22 cellular contexts compared by ENCODE assay signal in genomic region chr4:188346171-188346809, GRCh38.
DNase-seq lines count a peak whose midpoint lies in the region; ATAC-seq, FAIRE-seq and TF ChIP-seq lines count a peak whose summit lies in the region.
"Had no signal": no experiment of that assay in that cellular context is flagged by ENCODE, and none has a peak within 500 bp of the region (broad histone marks: within the 10 kb centered on the region; RNA-seq: fewer than 3 reads in every experiment).

No MANE protein-coding gene starts in this region.

- no peak overlapping the region for H3K23ac ChIP-seq in H1 (ENCODE audit: insufficient read length)

- H3K4ac ChIP-seq in H1 (replicated peaks; ENCODE audit: insufficient read length, low read depth, low read length) = no peak overlapping the region

- CTCF ChIA-PET in HepG2 (lab: Yijun Ruan, JAX; ENCODE audit: low intra/inter-chr PET ratio, low total read pairs) (no interaction called here), H1 (lab: Charles Lee; ENCODE audit: partially characterized antibody) (no interaction called here)

- no peak overlapping the region for H4K8ac ChIP-seq in H1 (ENCODE audit: extremely low read depth, insufficient read depth, low read length)

- in situ Hi-C loops in HepG2 (cut with HindIII; ENCODE audit: extremely low pct_ligation_motif_present, low pct_unique_long_range_greater_than_20kb) = no loop called here

- 44% methylated on average over 9 of the region's 9 CpGs for WGBS in HepG2 (ENCODE audit: low lambda C conversion rate)
- WGBS in right lobe of liver (ENCODE audit: insufficient coverage, low coverage, low lambda C conversion rate, missing lambda C conversion rate) = 59% methylated on average over 9 of the region's 9 CpGs
- WGBS in H1 (ENCODE audit: extremely low coverage in 1 of 2, insufficient coverage in 1 of 2, insufficient read length in 1 of 2, insufficient replicate concordance in 2 of 2, low coverage in 1 of 2, low lambda C conversion rate in 2 of 2, missing lambda C conversion rate in 1 of 2), 2 experiments = 90% methylated on average over 9 of the region's 9 CpGs; no CpG with 5 or more reads in 1 of the 2 experiments

- H2AFZ ChIP-seq in HepG2 (ENCODE audit: low read length) = no peak overlapping the region
- H2AFZ ChIP-seq in H1 (ENCODE audit: low read length) = peak overlapping the region; percentile 74
- peak overlapping the region; percentile 31 for H2AFZ ChIP-seq in osteoblast (ENCODE audit: low read length)
- H2AFZ ChIP-seq: GM23248 had no signal

- no peak overlapping the region for H2BK20ac ChIP-seq in H1 (ENCODE audit: low read length)

- TF ChIP-seq CTCF in HepG2 (CRISPR knock-in tag; IDR thresholded peaks at IDR 0.05) (no peak), right lobe of liver (IDR thresholded peaks at IDR 0.05) (no peak), H1 (IDR thresholded peaks at IDR 0.05; ENCODE audit: control extremely low read depth in 1 of 3, insufficient read depth in 1 of 3, low read depth in 1 of 3, low read length in 3 of 3) (no peak), osteoblast (IDR thresholded peaks at IDR 0.05; ENCODE audit: extremely low read depth, low read depth, low read length) (no peak)

- no peak overlapping the region for H4K5ac ChIP-seq in H1 (ENCODE audit: insufficient read length, low read depth, low read length)

- no peak overlapping the region for H4K91ac ChIP-seq in H1 (replicated peaks; ENCODE audit: insufficient read length, low read length)

- DNase-seq in HepG2 (ENCODE audit: low spot score) (no peak), right lobe of liver (no peak), H1 (ENCODE audit: low read depth in 1 of 2, low spot score in 2 of 2) (no peak), osteoblast (ENCODE audit: insufficient read length, low spot score, missing footprints) (no peak)
- DNase-seq in activated CD4-positive, alpha-beta T cell treated with anti-CD3 and anti-CD28 coated beads, Interleukin-2, amount 50 U/mL, for 48 hours = no peak
- DNase-seq: CD4-positive, alpha-beta T cell; CD8-positive, alpha-beta memory T cell; DMS 273 treated with DMSO at 0.1 percent for 48 hours; DMS79; EL; GDM1; GM23248; H9; HFFc6 had no signal

- H3K4me3 ChIP-seq in HepG2 (replicated peaks in 1 of 3; ENCODE audit: insufficient read depth in 1 of 3, low read depth in 2 of 3, low read length in 3 of 3) (no peak overlapping the region), right lobe of liver (no peak overlapping the region), H1 (ENCODE audit: extremely low read depth in 1 of 4, insufficient read depth in 2 of 4, low read depth in 3 of 4, low read length in 4 of 4) (no peak overlapping the region), osteoblast (ENCODE audit: insufficient read depth, low read length) (no peak overlapping the region)
- H3K4me3 ChIP-seq: BLaER1 treated with 17β-estradiol and CSF1 and Interleukin-3, amounts not matched to agents 10 nM and 100 nM; GM12878; GM23248 had no signal

- H3K56ac ChIP-seq in H1 (replicated peaks; ENCODE audit: insufficient read length, low read depth, low read length) = no peak overlapping the region

- H3K4me2 ChIP-seq in HepG2 (ENCODE audit: low read depth, low read length) (no peak overlapping the region), H1 (ENCODE audit: insufficient read depth in 1 of 2, low read depth in 2 of 2, low read length in 2 of 2) (no peak overlapping the region), osteoblast (ENCODE audit: insufficient read depth, low read length) (no peak overlapping the region)
- H3K4me2 ChIP-seq: BLaER1 treated with 17β-estradiol and CSF1 and Interleukin-3, amounts not matched to agents 10 nM and 100 nM had no signal

- BruUV-seq in HepG2 (replicated peaks; lab: Mats Ljungman, UMichigan) = no TSS peak

- H2BK120ac ChIP-seq in H1 (replicated peaks; ENCODE audit: low read depth, low read length) = no peak overlapping the region

- POLR2A ChIA-PET in HepG2 (lab: Yijun Ruan, JAX) (no interaction called here), H1 (lab: Charles Lee; ENCODE audit: partially characterized antibody) (no interaction called here)

- H2BK5ac ChIP-seq in H1 (ENCODE audit: low read depth, low read length) = no peak overlapping the region

- ATAC-seq in HepG2 (no peak), right lobe of liver (no peak), SK-N-SH treated with all-trans-retinoic acid at 6 μM for 48 hours (no peak)
- ATAC-seq: GM12878, HCT116 had no signal

- TF ChIP-seq EP300 in HepG2 (IDR thresholded peaks at IDR 0.05; ENCODE audit: low read depth in 2 of 2, low read length in 2 of 2) (no peak), HepG2 (CRISPR knock-in tag; IDR thresholded peaks at IDR 0.05; ENCODE audit: borderline replicate concordance) (no peak), H1 (IDR thresholded peaks at IDR 0.05; ENCODE audit: borderline replicate concordance in 1 of 2, low read depth in 2 of 2, low read length in 2 of 2) (no peak)

- H3K79me2 ChIP-seq in HepG2 (ENCODE audit: insufficient read depth, low read length) (no peaks in the 10 kb centered on the region), H1 (ENCODE audit: control insufficient read depth in 1 of 2, insufficient read depth in 2 of 2, low read length in 2 of 2) (no peaks in the 10 kb centered on the region), osteoblast (ENCODE audit: insufficient read depth, low read length) (no peaks in the 10 kb centered on the region)

- H3K18ac ChIP-seq in H1 (ENCODE audit: extremely low read depth, low read length) = no peak overlapping the region

- H2BK15ac ChIP-seq in H1 (ENCODE audit: low read length) = no peak overlapping the region

- no peak overlapping the region for H2BK12ac ChIP-seq in H1 (ENCODE audit: low read depth, low read length)

- H3K27ac ChIP-seq in HepG2 (ENCODE audit: extremely low read length, insufficient read depth, low read length) (no peak overlapping the region), right lobe of liver (no peak overlapping the region), H1 (ENCODE audit: low read depth, low read length) (no peak overlapping the region), osteoblast (ENCODE audit: low read depth, low read length) (no peak overlapping the region)
- H3K27ac ChIP-seq: 22Rv1; BLaER1 treated with 17β-estradiol and CSF1 and Interleukin-3, amounts not matched to agents 10 nM and 100 nM; GM23248 had no signal

- H3K9me3 ChIP-seq in HepG2 (ENCODE audit: low read length) (no peaks in the 10 kb centered on the region), right lobe of liver (no peaks in the 10 kb centered on the region), H1 (ENCODE audit: insufficient read depth in 2 of 2, low read depth in 1 of 2, low read length in 1 of 2) (no peaks in the 10 kb centered on the region), osteoblast (ENCODE audit: low read depth, low read length) (no peaks in the 10 kb centered on the region)
- H3K9me3 ChIP-seq: BLaER1 treated with 17β-estradiol and CSF1 and Interleukin-3, amounts not matched to agents 10 nM and 100 nM had no signal

- H3K23me2 ChIP-seq in H1 (ENCODE audit: low read depth, low read length) = no peaks in the 10 kb centered on the region

- no peak overlapping the region for H2AK5ac ChIP-seq in H1 (ENCODE audit: low read depth, low read length)

- H3K36me3 ChIP-seq in HepG2 (replicated peaks in 1 of 2; ENCODE audit: control insufficient read depth in 1 of 2, insufficient read depth in 2 of 2, low read length in 2 of 2) = no peaks in the 10 kb centered on the region
- H3K36me3 ChIP-seq in right lobe of liver = no peaks in the 10 kb centered on the region
- no peaks in the 10 kb centered on the region for H3K36me3 ChIP-seq in H1 (ENCODE audit: control insufficient read depth in 2 of 4, insufficient read depth in 4 of 4, low read length in 3 of 4)
- no peaks in the 10 kb centered on the region for H3K36me3 ChIP-seq in osteoblast (ENCODE audit: insufficient read depth, low read length)
- H3K36me3 ChIP-seq: BLaER1 treated with 17β-estradiol and CSF1 and Interleukin-3, amounts not matched to agents 10 nM and 100 nM had no signal

- no peaks in the 10 kb centered on the region; a peak in 2 of 5 replicates for H3K27me3 ChIP-seq in HepG2 (ENCODE audit: control insufficient read depth in 1 of 2, insufficient read depth in 2 of 2, low read length in 2 of 2)
- H3K27me3 ChIP-seq in right lobe of liver = no peaks in the 10 kb centered on the region
- no peaks in the 10 kb centered on the region for H3K27me3 ChIP-seq in H1 (replicated peaks in 1 of 4; ENCODE audit: control insufficient read depth in 3 of 4, extremely low read depth in 1 of 4, insufficient read depth in 3 of 4, low read length in 3 of 4)
- no peaks in the 10 kb centered on the region for H3K27me3 ChIP-seq in osteoblast (ENCODE audit: insufficient read depth, low read length)
- H3K27me3 ChIP-seq: BLaER1 treated with 17β-estradiol and CSF1 and Interleukin-3, amounts not matched to agents 10 nM and 100 nM had no signal

- H4K20me1 ChIP-seq in HepG2 (ENCODE audit: insufficient read depth, low read length) (no peaks in the 10 kb centered on the region), H1 (replicated peaks in 1 of 2; ENCODE audit: control insufficient read depth in 1 of 2, insufficient read depth in 2 of 2, low read length in 2 of 2) (no peaks in the 10 kb centered on the region), osteoblast (ENCODE audit: insufficient read depth, low read length) (no peaks in the 10 kb centered on the region)
- H4K20me1 ChIP-seq: BLaER1 treated with 17β-estradiol and CSF1 and Interleukin-3, amounts not matched to agents 10 nM and 100 nM had no signal

- TF ChIP-seq RAD21 in HepG2 (CRISPR knock-in tag; IDR thresholded peaks at IDR 0.05) (no peak), H1 (IDR thresholded peaks at IDR 0.05 in 1 of 2, conservative IDR thresholded peaks at IDR 0.05 in 1 of 2; ENCODE audit: low read depth in 2 of 2, low read length in 2 of 2) (no peak)

- no peak overlapping the region for H3K14ac ChIP-seq in H1 (ENCODE audit: insufficient read length)

- no peaks in the 10 kb centered on the region for H3K79me1 ChIP-seq in H1 (ENCODE audit: low read depth, low read length)

- H3K9ac ChIP-seq in HepG2 (ENCODE audit: insufficient read depth, low read depth, low read length) (no peak overlapping the region), H1 (replicated peaks in 1 of 4; ENCODE audit: extremely low read depth in 1 of 4, low read depth in 3 of 4, low read length in 3 of 4) (no peak overlapping the region)
- H3K9ac ChIP-seq: BLaER1 treated with 17β-estradiol and CSF1 and Interleukin-3, amounts not matched to agents 10 nM and 100 nM; GM23248 had no signal

- TF ChIP-seq POLR2A in HepG2 (IDR thresholded peaks at IDR 0.05; ENCODE audit: insufficient read depth in 1 of 2, low read depth in 2 of 2, low read length in 2 of 2) = no peak
- no peak for TF ChIP-seq POLR2A in right lobe of liver (IDR thresholded peaks at IDR 0.05)
- no peak for TF ChIP-seq POLR2A in H1 (IDR thresholded peaks at IDR 0.05; ENCODE audit: control extremely low read depth in 1 of 2, low read depth in 2 of 2, low read length in 2 of 2)

- H3K4me1 ChIP-seq in HepG2 (ENCODE audit: insufficient read depth, low read length) (no peaks in the 10 kb centered on the region), right lobe of liver (no peaks in the 10 kb centered on the region), H1 (replicated peaks in 1 of 4; ENCODE audit: control insufficient read depth in 3 of 4, insufficient read depth in 4 of 4, low read length in 3 of 4) (no peaks in the 10 kb centered on the region; a peak in 1 of 7 replicates), osteoblast (ENCODE audit: insufficient read depth, low read length) (no peaks in the 10 kb centered on the region)
- H3K4me1 ChIP-seq: BLaER1 treated with 17β-estradiol and CSF1 and Interleukin-3, amounts not matched to agents 10 nM and 100 nM had no signal

- FAIRE-seq in HepG2 (lab: Jason Lieb, UNC) = no peak
- no peak for FAIRE-seq in H1 (lab: Jason Lieb, UNC)
- FAIRE-seq: A204.1, D721Med, GM12878, GM19239 had no signal

- intact Hi-C loops in HepG2 (cut with micrococcal nuclease; ENCODE audit: unreplicated experiment) = no loop called here
- intact Hi-C loops in right lobe of liver (cut with DNase I) = no loop called here

Comparison
In these comparisons a context has a peak if more than half of its experiments do, and no peak if none do; other contexts are left out.
1. Of the 41 proteins assayed by ChIP-seq in both HepG2 and H1: peak only in HepG2: MAFK; only in H1: none; in both: none; in neither: 40.